ENCODE assay signal across 8 cellular contexts in genomic region chr1:162070094-162070748, GRCh38. TPM values are rescaled to one million over a fixed set of nuclear protein-coding genes. Genes with fewer than 3 reads are reported as not detected.
DNase-seq lines count a peak whose midpoint lies in the region; ATAC-seq and TF ChIP-seq lines count a peak whose summit lies in the region.

No MANE protein-coding gene starts in this region.

- H3K27me3 Mint-ChIP-seq in CD14-positive monocyte (ENCODE audit: low read depth in 3 of 3) = peaks cover 42 to 54% (median 45%) of the 10 kb centered on the region in 3 donors
- peaks cover 59% of the 10 kb centered on the region for H3K27me3 Mint-ChIP-seq in activated CD4-positive, alpha-beta T cell treated with anti-CD3 and anti-CD28 coated beads, Interleukin-2, amount 10 ng/mL, durations not matched to agents 24 days and 14 days

- H3K27ac ChIP-seq in foreskin keratinocyte (no peak overlapping the region), rectal smooth muscle tissue (ENCODE audit: low read depth, low read length) (no peak overlapping the region)

- TF ChIP-seq CTCF in CD14-positive monocyte (IDR thresholded peaks at IDR 0.05) (no peak), foreskin keratinocyte (conservative IDR thresholded peaks at IDR 0.05) (no peak)

- peak overlapping the region in 1 of 7 donors; percentile 20 for H3K27ac Mint-ChIP-seq in CD14-positive monocyte
- no peak overlapping the region for H3K27ac Mint-ChIP-seq in activated CD4-positive, alpha-beta T cell treated with anti-CD3 and anti-CD28 coated beads, Interleukin-2, amount 10 ng/mL, durations not matched to agents 24 days and 14 days

- ATAC-seq in HG03064 (IDR thresholded peaks at IDR 0.05; ENCODE audit: low read depth, unreplicated experiment) = peak; percentile 2
- ATAC-seq in foreskin keratinocyte = peak; percentile 18
- no peak for ATAC-seq in GM21447 (IDR thresholded peaks at IDR 0.05; ENCODE audit: unreplicated experiment)

- peaks cover 0 to 3% of the 10 kb centered on the region in 2 donors for H3K36me3 Mint-ChIP-seq in CD14-positive monocyte
- H3K36me3 Mint-ChIP-seq in activated CD4-positive, alpha-beta T cell treated with anti-CD3 and anti-CD28 coated beads, Interleukin-2, amount 10 ng/mL, durations not matched to agents 24 days and 14 days (ENCODE audit: low read depth) = no peaks in the 10 kb centered on the region

- peak overlapping the region; percentile 38 for H3K9ac ChIP-seq in rectal smooth muscle tissue (ENCODE audit: low read length)

- peaks cover 69% of the 10 kb centered on the region for H3K27me3 ChIP-seq in foreskin keratinocyte
- peaks cover 7% of the 10 kb centered on the region for H3K27me3 ChIP-seq in rectal smooth muscle tissue (ENCODE audit: control insufficient read depth, insufficient read depth, low read length)

- peaks cover 29% of the 10 kb centered on the region for H3K4me1 Mint-ChIP-seq in CD14-positive monocyte
- H3K4me1 Mint-ChIP-seq in activated CD4-positive, alpha-beta T cell treated with anti-CD3 and anti-CD28 coated beads, Interleukin-2, amount 10 ng/mL, durations not matched to agents 24 days and 14 days = peaks cover 12% of the 10 kb centered on the region

- H3K9me3 Mint-ChIP-seq in CD14-positive monocyte = peaks cover 0 to 8% (median 0%) of the 10 kb centered on the region in 7 donors
- H3K9me3 Mint-ChIP-seq in activated CD4-positive, alpha-beta T cell treated with anti-CD3 and anti-CD28 coated beads, Interleukin-2, amount 10 ng/mL, durations not matched to agents 24 days and 14 days = no peaks in the 10 kb centered on the region

- H3K4me1 ChIP-seq in foreskin keratinocyte (no peaks in the 10 kb centered on the region), rectal smooth muscle tissue (ENCODE audit: control insufficient read depth, insufficient read depth, low read length) (no peaks in the 10 kb centered on the region)

- intact Hi-C loops in CD14-positive monocyte (cut with micrococcal nuclease) = no loop called here
- intact Hi-C loops in activated CD4-positive, alpha-beta T cell treated with anti-CD3 and anti-CD28 coated beads, Interleukin-2, amount 10 ng/mL, durations not matched to agents 24 days and 14 days (cut with micrococcal nuclease) = no loop called here

- H3K36me3 ChIP-seq in rectal smooth muscle tissue (ENCODE audit: control insufficient read depth, insufficient read depth, low read length) = no peaks in the 10 kb centered on the region

- DNase-seq in CD14-positive monocyte (ENCODE audit: low spot score) = no peak
- no peak for DNase-seq in activated CD4-positive, alpha-beta T cell treated with anti-CD3 and anti-CD28 coated beads, Interleukin-2, amount 10 ng/mL, durations not matched to agents 24 days and 14 days
- peak in 1 of 2 donors; percentile 8 for DNase-seq in foreskin keratinocyte
- no peak for DNase-seq in DMS114 treated with DMSO at 0.1 percent for 48 hours (lab: John Stamatoyannopoulos, UW; ENCODE audit: unreplicated experiment)
- DNase-seq in kidney glomerular epithelial cell (lab: John Stamatoyannopoulos, UW) = no peak

- H3K4me3 ChIP-seq in rectal smooth muscle tissue (ENCODE audit: low read length) = peak overlapping the region; percentile 87

- H3K4me3 Mint-ChIP-seq in CD14-positive monocyte = peak overlapping the region; percentile 81 to 88
- peak overlapping the region; percentile 81 for H3K4me3 Mint-ChIP-seq in activated CD4-positive, alpha-beta T cell treated with anti-CD3 and anti-CD28 coated beads, Interleukin-2, amount 10 ng/mL, durations not matched to agents 24 days and 14 days

RNA-seq across cellular contexts. Expression of gene NOS1AP, which starts 0.7 kb away (rescaled TPM):
- polyA plus RNA-seq in CD14-positive monocyte (not detected), foreskin keratinocyte (0.11 and 0.22 TPM in 2 replicates)
- total RNA-seq in activated CD4-positive, alpha-beta T cell treated with anti-CD3 and anti-CD28 coated beads, Interleukin-2, amount 10 ng/mL, durations not matched to agents 24 days and 14 days = 0.17 TPM in 1 of 2 replicates, not detected in the other
- 0.27 and 0.32 TPM in 2 replicates for total RNA-seq in foreskin keratinocyte

RNA-seq across cellular contexts. Expression of gene OLFML2B, which starts 46.6 kb away (rescaled TPM):
- polyA plus RNA-seq in CD14-positive monocyte (under 1 TPM; 0.66 to 0.95 TPM), foreskin keratinocyte (0.13 and 0.17 TPM in 2 replicates)
- not detected in 2 replicates for total RNA-seq in activated CD4-positive, alpha-beta T cell treated with anti-CD3 and anti-CD28 coated beads, Interleukin-2, amount 10 ng/mL, durations not matched to agents 24 days and 14 days
- 0.18 and 0.31 TPM in 2 replicates for total RNA-seq in foreskin keratinocyte
